Comparison of ENCODE assay signal across 35 cellular contexts in the genomic region with DNA sequence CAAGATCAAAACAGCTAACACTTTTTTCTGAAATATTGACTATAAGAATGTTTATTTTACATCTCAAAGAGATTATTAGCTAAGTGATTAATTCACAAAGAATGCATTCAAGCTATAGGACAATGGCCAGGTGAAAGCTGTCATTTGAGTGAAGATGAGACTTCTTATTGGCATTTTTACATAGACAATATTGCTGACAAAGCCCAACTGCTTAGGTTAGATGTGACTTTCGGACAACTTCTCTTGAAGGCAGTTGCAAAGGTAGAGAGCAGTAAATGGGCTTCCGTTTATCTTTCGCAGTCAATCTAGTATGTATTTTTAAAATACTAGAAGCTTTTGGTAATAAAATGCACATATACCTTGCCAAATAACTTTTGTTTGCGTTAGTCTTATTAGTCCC.
"Had no signal": no experiment of that assay in that cellular context is flagged by ENCODE, and none has a peak within 500 bp of the region (broad histone marks: within the 10 kb centered on the region; RNA-seq: fewer than 3 reads in every experiment).

No MANE protein-coding gene starts in this region.

- H3K4me2 ChIP-seq: KMS-11 had no signal

- H3K9ac ChIP-seq: KMS-11 had no signal

- H3K36me3 ChIP-seq: MG63 had no signal

- DNase-seq: Karpas-422, Kasumi-1, MG63, MM.1S, MV-4-11, NCI-H1048, NCI-H1092, NCI-H1092 treated with DMSO at 0.1 percent for 48 hours, NCI-H1105, NCI-H1105 treated with DMSO at 0.1 percent for 48 hours, NCI-H1417, NCI-H1417 treated with DMSO at 0.1 percent for 48 hours, NCI-H1436, NCI-H1436 treated with DMSO at 0.1 percent for 48 hours, NCI-H1694, NCI-H1694 treated with DMSO at 0.1 percent for 48 hours, NCI-H187, NCI-H187 treated with DMSO at 0.1 percent for 48 hours, NCI-H1930, NCI-H2029, NCI-H2029 treated with DMSO at 0.1 percent for 48 hours, NCI-H2081, NCI-H2081 treated with DMSO at 0.1 percent for 48 hours, NCI-H2107, NCI-H2171 treated with DMSO at 0.1 percent for 48 hours, NCI-H2227 treated with DMSO at 0.1 percent for 48 hours, NCI-H226, NCI-H345, NCI-H446, NCI-H446 treated with DMSO at 0.1 percent for 48 hours, NCI-H510A, NCI-H510A treated with DMSO at 0.1 percent for 48 hours, NCI-H524, NCI-H524 treated with DMSO at 0.1 percent for 48 hours had no signal

- H3K27me3 ChIP-seq: MG63 had no signal

- H3K27ac ChIP-seq: KMS-11 had no signal

- H3K4me3 ChIP-seq: MG63 had no signal
